ENCODE assay signal across 1 cellular context in genomic region chr10:949446-949845, GRCh38.
TF ChIP-seq lines count a peak whose summit lies in the region.

No MANE protein-coding gene starts in this region.

TF ChIP-seq in K562, 482 proteins besides CTCF, POLR2A, EP300 and RAD21 (continued from another document):
- no peak for TF ChIP-seq RERE (CRISPR knock-in tag; IDR thresholded peaks at IDR 0.05; ENCODE audit: borderline replicate concordance)
- TF ChIP-seq POLR2B (IDR thresholded peaks at IDR 0.05; ENCODE audit: low read depth, partially characterized antibody) = no peak
- no peak for TF ChIP-seq ZNF398 (CRISPR knock-in tag; IDR thresholded peaks at IDR 0.05)
- TF ChIP-seq NR4A1 (CRISPR knock-in tag; IDR thresholded peaks at IDR 0.05) = no peak
- no peak for TF ChIP-seq NR4A1 (tag; IDR thresholded peaks at IDR 0.05)
- no peak for TF ChIP-seq AFF1 (IDR thresholded peaks at IDR 0.05; ENCODE audit: low read depth in 1 of 2, partially characterized antibody in 2 of 2)
- TF ChIP-seq BMI1 (IDR thresholded peaks at IDR 0.05; ENCODE audit: low read length) = no peak
